ENCODE assay signal across 8 cellular contexts in the genomic region with DNA sequence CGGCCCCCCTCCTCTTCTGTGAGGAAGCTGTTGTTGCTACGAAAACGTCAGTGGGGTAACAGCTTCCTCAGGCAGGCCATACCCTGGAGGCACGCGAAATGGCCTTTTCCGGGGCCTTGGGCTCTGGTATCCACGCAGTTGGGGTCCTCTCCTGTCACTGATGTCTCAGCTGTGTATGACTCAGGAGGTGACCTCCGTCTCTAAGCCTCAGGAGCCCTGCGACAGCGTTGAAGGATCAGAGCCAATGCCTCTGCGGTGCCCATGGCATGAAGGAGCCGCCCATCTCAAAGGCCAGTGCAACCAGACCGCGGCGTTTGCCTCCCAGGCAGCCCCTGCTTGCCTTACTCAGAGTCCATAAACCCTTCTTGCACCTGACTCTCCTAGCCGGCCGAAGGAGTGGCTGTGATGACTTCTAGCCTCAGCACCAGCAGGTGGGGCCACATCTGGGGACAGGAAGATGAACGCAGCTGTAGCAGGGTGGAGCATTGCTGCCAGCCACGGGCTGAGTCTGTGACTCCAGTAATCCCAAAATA. TPM values are rescaled to one million over a fixed set of nuclear protein-coding genes. Genes with fewer than 3 reads are reported as not detected.
DNase-seq lines count a peak whose midpoint lies in the region; ATAC-seq, FAIRE-seq and TF ChIP-seq lines count a peak whose summit lies in the region.

No MANE protein-coding gene starts in this region.

- no peaks in the 10 kb centered on the region for H3K9me3 Mint-ChIP-seq in activated T-helper 2 cell treated with anti-CD3 and anti-CD28 coated beads, Interferon-gamma antibody, Interleukin-2, Interleukin-4, amounts not matched to agents 10 μg/mL and 5 μg/mL and 100 μg/mL, durations not matched to agents 14 hours and 24 hours and 36 hours

- peak overlapping the region; percentile 89 for H3K27ac Mint-ChIP-seq in activated T-helper 2 cell treated with anti-CD3 and anti-CD28 coated beads, Interferon-gamma antibody, Interleukin-2, Interleukin-4, amounts not matched to agents 10 μg/mL and 5 μg/mL and 100 μg/mL, durations not matched to agents 14 hours and 24 hours and 36 hours

- WGBS in aorta, 2 donors: 6 to 8% methylated on average over 19 of the region's 19 CpGs

- DNase-seq in stimulated activated CD4-positive, alpha-beta T cell treated with anti-CD3 and anti-CD28 coated beads, Interleukin-15, amount 100 ng/mL, for 24 hours: peak; percentile 73
- no peak for DNase-seq in stimulated activated CD4-positive, alpha-beta T cell treated with anti-CD3 and anti-CD28 coated beads, Interleukin-4, amount 100 ng/mL, for 4 hours
- DNase-seq in H4 (ENCODE audit: low spot score) (peak; percentile 70), LNCaP clone FGC (ENCODE audit: low read depth) (no peak), left colon (peak; percentile 66 to 76), aorta (peak; percentile 50 to 74), frontal cortex (ENCODE audit: low spot score in 2 of 2) (no peak)
- peak; percentile 59 for DNase-seq in activated T-helper 2 cell treated with anti-CD3 and anti-CD28 coated beads, Interferon-gamma antibody, Interleukin-2, Interleukin-4, amounts not matched to agents 10 μg/mL and 5 μg/mL and 100 μg/mL, durations not matched to agents 14 hours and 24 hours and 36 hours (ENCODE audit: low spot score)

- no peaks in the 10 kb centered on the region for H3K9me3 ChIP-seq in aorta (ENCODE audit: control insufficient read depth, low read length)

- H3K27me3 ChIP-seq in aorta (ENCODE audit: control insufficient read depth in 1 of 2, insufficient read depth in 2 of 2, low read length in 1 of 2): no peaks in the 10 kb centered on the region

- FAIRE-seq in frontal cortex (lab: Jason Lieb, UNC): no peak

- peaks cover 42% of the 10 kb centered on the region for H3K4me1 Mint-ChIP-seq in activated T-helper 2 cell treated with anti-CD3 and anti-CD28 coated beads, Interferon-gamma antibody, Interleukin-2, Interleukin-4, amounts not matched to agents 10 μg/mL and 5 μg/mL and 100 μg/mL, durations not matched to agents 14 hours and 24 hours and 36 hours (ENCODE audit: low read depth)

- peak; percentile 48 for ATAC-seq in left colon
- no peak for ATAC-seq in aorta (ENCODE audit: low FRiP score)

- peaks cover 24% of the 10 kb centered on the region for H3K36me3 Mint-ChIP-seq in activated T-helper 2 cell treated with anti-CD3 and anti-CD28 coated beads, Interferon-gamma antibody, Interleukin-2, Interleukin-4, amounts not matched to agents 10 μg/mL and 5 μg/mL and 100 μg/mL, durations not matched to agents 14 hours and 24 hours and 36 hours (ENCODE audit: low read depth)

- no peaks in the 10 kb centered on the region for H3K27me3 Mint-ChIP-seq in activated T-helper 2 cell treated with anti-CD3 and anti-CD28 coated beads, Interferon-gamma antibody, Interleukin-2, Interleukin-4, amounts not matched to agents 10 μg/mL and 5 μg/mL and 100 μg/mL, durations not matched to agents 14 hours and 24 hours and 36 hours (ENCODE audit: low read depth)

- H3K4me3 ChIP-seq in LNCaP clone FGC (ENCODE audit: low read depth, low read length) (peak overlapping the region; percentile 75), aorta (ENCODE audit: low read length in 2 of 2) (no peak overlapping the region)

- H3K4me1 ChIP-seq in aorta (ENCODE audit: control insufficient read depth in 1 of 2, insufficient read depth in 2 of 2, low read length in 2 of 2): no peaks in the 10 kb centered on the region

- peak overlapping the region; percentile 92 for H3K4me3 Mint-ChIP-seq in activated T-helper 2 cell treated with anti-CD3 and anti-CD28 coated beads, Interferon-gamma antibody, Interleukin-2, Interleukin-4, amounts not matched to agents 10 μg/mL and 5 μg/mL and 100 μg/mL, durations not matched to agents 14 hours and 24 hours and 36 hours (ENCODE audit: low read depth)

- no peak for TF ChIP-seq CTCF in LNCaP clone FGC (IDR thresholded peaks at IDR 0.05; ENCODE audit: control insufficient read depth, extremely low read depth, insufficient read depth)

- no peaks in the 10 kb centered on the region for H3K36me3 ChIP-seq in aorta (ENCODE audit: control insufficient read depth in 1 of 2, insufficient read depth in 2 of 2, low read length in 1 of 2)

- H3K27ac ChIP-seq in aorta (ENCODE audit: low read depth in 1 of 2, low read length in 2 of 2): no peak overlapping the region

- intact Hi-C loops in activated T-helper 2 cell treated with anti-CD3 and anti-CD28 coated beads, Interferon-gamma antibody, Interleukin-2, Interleukin-4, amounts not matched to agents 10 μg/mL and 5 μg/mL and 100 μg/mL, durations not matched to agents 14 hours and 24 hours and 36 hours (cut with micrococcal nuclease): loop anchor here (1.0 to 5.0 kb wide), 6 partner anchors 9 to 143 kb away; a partner anchor contains a TSS
- intact Hi-C loops in left colon (cut with DNase I, micrococcal nuclease): loop anchor here in 1 of 2 donors (10.0 kb wide), 1 partner anchor 52 kb away; no protein-coding TSS in a partner anchor
- intact Hi-C loops in aorta (cut with DNase I): loop anchor here in 1 of 2 donors (5.0 kb wide), 3 partner anchors 55 to 200 kb away; no protein-coding TSS in a partner anchor

RNA-seq across cellular contexts. Expression of a gene that starts 1.0 kb away (rescaled TPM):
- 34.7 and 74.3 TPM in 2 replicates for total RNA-seq in H4 (2014; rRNA removed; shearing (Covaris generic))
- total RNA-seq in activated T-helper 2 cell treated with anti-CD3 and anti-CD28 coated beads, Interferon-gamma antibody, Interleukin-2, Interleukin-4, amounts not matched to agents 10 μg/mL and 5 μg/mL and 100 μg/mL, durations not matched to agents 14 hours and 24 hours and 36 hours: 12.8 and 13.9 TPM in 2 replicates
- total RNA-seq in left colon (10 to 100 TPM in 1 of 2 donors, 1 to 10 TPM in 1; 8.3 to 12.9 TPM), aorta (1 to 10 TPM; 9.1 to 9.2 TPM), frontal cortex (3.7 TPM)
- polyA plus RNA-seq in aorta: 10 to 100 TPM in 1 of 2 donors, 1 to 10 TPM in 1; 4.1 to 52.6 TPM

RNA-seq across cellular contexts. Expression of a gene that starts 9.1 kb away (rescaled TPM):
- total RNA-seq in H4 (2014; rRNA removed; shearing (Covaris generic)): 487 and 500 TPM in 2 replicates
- 223 and 229 TPM in 2 replicates for total RNA-seq in activated T-helper 2 cell treated with anti-CD3 and anti-CD28 coated beads, Interferon-gamma antibody, Interleukin-2, Interleukin-4, amounts not matched to agents 10 μg/mL and 5 μg/mL and 100 μg/mL, durations not matched to agents 14 hours and 24 hours and 36 hours
- total RNA-seq in left colon: 100 to 1,000 TPM; 263 to 276 TPM
- 10 to 100 TPM; 57.2 to 72.7 TPM for total RNA-seq in aorta
- 100 to 1,000 TPM in 1 of 2 donors, 10 to 100 TPM in 1; 91.0 to 104 TPM for polyA plus RNA-seq in aorta
- total RNA-seq in frontal cortex: 42.4 TPM

RNA-seq across cellular contexts. Expression of a gene that starts 9.2 kb away (rescaled TPM):
- 22.5 and 28.1 TPM in 2 replicates for total RNA-seq in H4 (2014; rRNA removed; shearing (Covaris generic))
- total RNA-seq in activated T-helper 2 cell treated with anti-CD3 and anti-CD28 coated beads, Interferon-gamma antibody, Interleukin-2, Interleukin-4, amounts not matched to agents 10 μg/mL and 5 μg/mL and 100 μg/mL, durations not matched to agents 14 hours and 24 hours and 36 hours: 17.7 and 19.0 TPM in 2 replicates
- 10 to 100 TPM; 30.4 to 34.5 TPM for total RNA-seq in left colon
- 10 to 100 TPM; 19.6 to 28.7 TPM for total RNA-seq in aorta
- 10 to 100 TPM; 49.6 to 80.7 TPM for polyA plus RNA-seq in aorta
- total RNA-seq in frontal cortex: 14.3 TPM

RNA-seq across cellular contexts. Expression of a gene that starts 38.8 kb away (rescaled TPM):
- 745 and 800 TPM in 2 replicates for total RNA-seq in H4 (2014; rRNA removed; shearing (Covaris generic))
- 130 and 137 TPM in 2 replicates for total RNA-seq in activated T-helper 2 cell treated with anti-CD3 and anti-CD28 coated beads, Interferon-gamma antibody, Interleukin-2, Interleukin-4, amounts not matched to agents 10 μg/mL and 5 μg/mL and 100 μg/mL, durations not matched to agents 14 hours and 24 hours and 36 hours
- total RNA-seq in left colon (100 to 1,000 TPM; 139 to 141 TPM), aorta (10 to 100 TPM; 86.2 to 89.0 TPM), frontal cortex (88.9 TPM)
- 100 to 1,000 TPM; 142 to 145 TPM for polyA plus RNA-seq in aorta

RNA-seq across cellular contexts. Expression of a gene that starts 45.0 kb away (rescaled TPM):
- 26.2 and 28.1 TPM in 2 replicates for total RNA-seq in H4 (2014; rRNA removed; shearing (Covaris generic))
- 36.2 and 40.5 TPM in 2 replicates for total RNA-seq in activated T-helper 2 cell treated with anti-CD3 and anti-CD28 coated beads, Interferon-gamma antibody, Interleukin-2, Interleukin-4, amounts not matched to agents 10 μg/mL and 5 μg/mL and 100 μg/mL, durations not matched to agents 14 hours and 24 hours and 36 hours
- total RNA-seq in left colon (10 to 100 TPM in 1 of 2 donors, 1 to 10 TPM in 1; 5.6 to 12.0 TPM), aorta (10 to 100 TPM in 1 of 2 donors, 1 to 10 TPM in 1; 8.8 to 15.0 TPM), frontal cortex (7.7 TPM)
- 1 to 10 TPM; 5.7 to 9.4 TPM for polyA plus RNA-seq in aorta

Comparison
In these comparisons a context has a peak if more than half of its experiments do, and no peak if none do; other contexts are left out.
1. DNase-seq: peak in stimulated activated CD4-positive, alpha-beta T cell treated with anti-CD3 and anti-CD28 coated beads, Interleukin-15, amount 100 ng/mL, for 24 hours (single experiment), H4 (single experiment), activated T-helper 2 cell treated with anti-CD3 and anti-CD28 coated beads, Interferon-gamma antibody, Interleukin-2, Interleukin-4, amounts not matched to agents 10 μg/mL and 5 μg/mL and 100 μg/mL, durations not matched to agents 14 hours and 24 hours and 36 hours (single experiment), left colon (2 of 2) and aorta (2 of 2); none in stimulated activated CD4-positive, alpha-beta T cell treated with anti-CD3 and anti-CD28 coated beads, Interleukin-4, amount 100 ng/mL, for 4 hours (0 of 2), LNCaP clone FGC (single experiment) and frontal cortex (0 of 2).